In the genomic region with DNA sequence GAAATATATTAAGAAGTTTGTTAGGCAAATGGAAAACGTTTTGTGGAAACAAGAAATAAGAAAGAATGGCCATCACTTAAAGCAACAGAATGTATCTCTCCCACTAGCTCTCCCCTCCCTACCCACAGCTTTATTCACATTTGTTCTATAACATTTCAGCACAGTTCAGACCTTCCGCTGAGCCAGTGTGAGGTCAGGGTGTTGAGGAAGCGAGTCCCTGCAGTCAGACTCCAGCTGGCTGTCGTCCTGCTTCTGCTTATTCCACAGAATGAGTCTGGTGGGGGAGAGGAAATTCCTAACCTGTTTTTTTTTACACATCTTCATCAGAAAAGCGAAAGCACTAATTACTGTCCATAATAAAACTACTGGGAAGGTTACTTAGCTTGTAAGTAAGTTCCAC, we compare ENCODE assay signal across 10 cellular contexts. TPM values are rescaled to one million over a fixed set of nuclear protein-coding genes. Genes with fewer than 3 reads are reported as not detected.
DNase-seq lines count a peak whose midpoint lies in the region; ATAC-seq and TF ChIP-seq lines count a peak whose summit lies in the region.
"Had no signal": no experiment of that assay in that cellular context is flagged by ENCODE, and none has a peak within 500 bp of the region (broad histone marks: within the 10 kb centered on the region; RNA-seq: fewer than 3 reads in every experiment).

No MANE protein-coding gene starts in this region.

- TF ChIP-seq CTCF in right atrium auricular region (IDR thresholded peaks at IDR 0.05) (no peak), thyroid gland (IDR thresholded peaks at IDR 0.05) (no peak)

- ATAC-seq in Right ventricle myocardium superior (ENCODE audit: poor library complexity) (peak; percentile 49), HG02571 (IDR thresholded peaks at IDR 0.05; ENCODE audit: unreplicated experiment) (no peak)
- no peak for ATAC-seq in activated naive CD8-positive, alpha-beta T cell treated with anti-CD3 and anti-CD28 coated beads, Interleukin-2, amount 10 ng/mL, durations not matched to agents 7 days and 5 days (ENCODE audit: low read depth)

- intact Hi-C loops in Right ventricle myocardium superior (cut with DNase I), result loop anchor here (10.0 kb wide), 1 partner anchor 143 kb away; no protein-coding TSS in a partner anchor
- intact Hi-C loops in thyroid gland (cut with DNase I), result no loop called here

- H3K4me3 ChIP-seq in right atrium auricular region (no peak overlapping the region), thyroid gland (replicated peaks in 1 of 3) (no peak overlapping the region)
- H3K4me3 ChIP-seq: GM23248 had no signal

- no peaks in the 10 kb centered on the region for H3K4me1 ChIP-seq in right atrium auricular region
- H3K4me1 ChIP-seq in thyroid gland, result no peaks in the 10 kb centered on the region

- H3K9me3 ChIP-seq in right atrium auricular region, result no peaks in the 10 kb centered on the region
- H3K9me3 ChIP-seq in thyroid gland, result no peaks in the 10 kb centered on the region

- H3K4me1 Mint-ChIP-seq in activated naive CD8-positive, alpha-beta T cell treated with anti-CD3 and anti-CD28 coated beads, Interleukin-2, amount 10 ng/mL, durations not matched to agents 7 days and 5 days, result peaks cover 66% of the 10 kb centered on the region

- WGBS in thyroid gland, 2 donors, result 49 to 53% methylated on average over 5 of the region's 5 CpGs

- no peaks in the 10 kb centered on the region for H3K9me3 Mint-ChIP-seq in activated naive CD8-positive, alpha-beta T cell treated with anti-CD3 and anti-CD28 coated beads, Interleukin-2, amount 10 ng/mL, durations not matched to agents 7 days and 5 days

- no peaks in the 10 kb centered on the region for H3K27me3 Mint-ChIP-seq in activated naive CD8-positive, alpha-beta T cell treated with anti-CD3 and anti-CD28 coated beads, Interleukin-2, amount 10 ng/mL, durations not matched to agents 7 days and 5 days

- no peaks in the 10 kb centered on the region for H3K36me3 ChIP-seq in right atrium auricular region
- H3K36me3 ChIP-seq in thyroid gland, result no peaks in the 10 kb centered on the region

- H3K4me3 Mint-ChIP-seq in activated naive CD8-positive, alpha-beta T cell treated with anti-CD3 and anti-CD28 coated beads, Interleukin-2, amount 10 ng/mL, durations not matched to agents 7 days and 5 days, result peak overlapping the region; percentile 70

- TF ChIP-seq POLR2A in thyroid gland (IDR thresholded peaks at IDR 0.05), result no peak

- H3K36me3 Mint-ChIP-seq in activated naive CD8-positive, alpha-beta T cell treated with anti-CD3 and anti-CD28 coated beads, Interleukin-2, amount 10 ng/mL, durations not matched to agents 7 days and 5 days, result peaks cover 33% of the 10 kb centered on the region

- no peaks in the 10 kb centered on the region for H3K27me3 ChIP-seq in right atrium auricular region
- H3K27me3 ChIP-seq in thyroid gland, result no peaks in the 10 kb centered on the region

- no peak overlapping the region for H3K27ac ChIP-seq in right atrium auricular region
- H3K27ac ChIP-seq in thyroid gland, result no peak overlapping the region
- H3K27ac ChIP-seq: GM23248 had no signal

- H3K27ac Mint-ChIP-seq in activated naive CD8-positive, alpha-beta T cell treated with anti-CD3 and anti-CD28 coated beads, Interleukin-2, amount 10 ng/mL, durations not matched to agents 7 days and 5 days, result peak overlapping the region; percentile 56

- POLR2A ChIA-PET in activated naive CD8-positive, alpha-beta T cell treated with anti-CD3 and anti-CD28 coated beads, Interleukin-2, amount 10 ng/mL, durations not matched to agents 7 days and 5 days (lab: Charles Lee), result interaction anchor here (0.8 kb wide), 2 partner anchors 38 to 146 kb away, joined by 3 read pairs; no protein-coding TSS in a partner anchor

- DNase-seq in Right ventricle myocardium superior, result peak; percentile 55
- no peak for DNase-seq in right atrium auricular region (ENCODE audit: low spot score)
- no peak for DNase-seq in activated naive CD8-positive, alpha-beta T cell treated with anti-CD3 and anti-CD28 coated beads, Interleukin-2, amount 10 ng/mL, durations not matched to agents 7 days and 5 days
- DNase-seq in iris pigment epithelial cell (ENCODE audit: low read depth), result peak; percentile 78
- DNase-seq in thyroid gland, result peak; percentile 10 to 23
- no peak for DNase-seq in NCI-H1105 (lab: John Stamatoyannopoulos, UW)
- no peak for DNase-seq in NCI-H1417 (lab: John Stamatoyannopoulos, UW)
- DNase-seq: GM23248, NCI-H2171 treated with DMSO at 0.1 percent for 48 hours had no signal

RNA-seq across cellular contexts. Expression of a gene that starts 39.1 kb away (rescaled TPM):
- total RNA-seq in Right ventricle myocardium superior (56.5 TPM), right atrium auricular region (10 to 100 TPM; 25.9 to 35.7 TPM), thyroid gland (10 to 100 TPM; 16.1 to 23.0 (median 19.9) TPM)
- 10 to 100 TPM; 34.1 to 34.2 TPM for total RNA-seq in activated naive CD8-positive, alpha-beta T cell treated with anti-CD3 and anti-CD28 coated beads, Interleukin-2, amount 10 ng/mL, durations not matched to agents 7 days and 5 days

Comparison
In these comparisons a context has a peak if more than half of its experiments do, and no peak if none do; other contexts are left out.
1. DNase-seq: peak in Right ventricle myocardium superior (single experiment), iris pigment epithelial cell (single experiment) and thyroid gland (2 of 2); none in right atrium auricular region (single experiment), activated naive CD8-positive, alpha-beta T cell treated with anti-CD3 and anti-CD28 coated beads, Interleukin-2, amount 10 ng/mL, durations not matched to agents 7 days and 5 days (single experiment), NCI-H1105 (single experiment) and NCI-H1417 (0 of 3).